ENCODE assay signal across 21 cellular contexts in genomic region chr18:57918601-57919000, GRCh38.
"Had no signal": no experiment of that assay in that cellular context is flagged by ENCODE, and none has a peak within 500 bp of the region (broad histone marks: within the 10 kb centered on the region; RNA-seq: fewer than 3 reads in every experiment).

No MANE protein-coding gene starts in this region.

- H3K4me1 ChIP-seq: right lobe of liver, tibial artery had no signal

- DNase-seq: activated CD4-positive, alpha-beta memory T cell treated with anti-CD3 and anti-CD28 coated beads for 36 hours; activated CD4-positive, alpha-beta T cell treated with anti-CD3 and anti-CD28 coated beads for 48 hours; activated effector memory CD4-positive, alpha-beta T cell treated with Interleukin-2 at 50 U/mL for 16 hours; activated naive CD4-positive, alpha-beta T cell treated with anti-CD3 and anti-CD28 coated beads, Interleukin-2, amount 10 ng/mL, durations not matched to agents 7 days and 5 days; activated naive CD8-positive, alpha-beta T cell treated with anti-CD3 and anti-CD28 coated beads, Interleukin-2, amount 50 U/mL, for 24 hours; activated T-cell treated with anti-CD3 and anti-CD28 coated beads, Interleukin-2, amount 50 U/mL, for 48 hours; caudate nucleus; effector CD4-positive, alpha-beta T cell; foreskin melanocyte; immature natural killer cell; kidney glomerular epithelial cell; left lung; naive thymus-derived CD4-positive, alpha-beta T cell; occipital lobe; right lobe of liver; stimulated activated CD4-positive, alpha-beta T cell treated with anti-CD3 and anti-CD28 coated beads, Interleukin-2, amount 100 ng/mL, for 24 hours; stimulated activated naive CD8-positive, alpha-beta T cell treated with anti-CD3 and anti-CD28 coated beads, Interleukin-15, amount 100 ng/mL, for 72 hours; tibial artery had no signal

- H3K27ac ChIP-seq: hepatocyte, left lung, right lobe of liver, skin epidermis, tibial artery had no signal

- H3K27me3 ChIP-seq: hepatocyte, left lung, right lobe of liver, tibial artery had no signal

- ATAC-seq: activated naive CD8-positive, alpha-beta T cell treated with anti-CD3 and anti-CD28 coated beads, Interleukin-2, amount 50 U/mL, for 24 hours; left lung; naive thymus-derived CD4-positive, alpha-beta T cell; right lobe of liver; stimulated activated effector memory CD8-positive, alpha-beta T cell treated with anti-CD3 and anti-CD28 coated beads, Interleukin-12 subunit alpha, Interleukin-12 subunit beta, amount 100 ng/mL, for 72 hours; stimulated activated naive CD8-positive, alpha-beta T cell treated with anti-CD3 and anti-CD28 coated beads, Interleukin-15, amount 100 ng/mL, for 72 hours had no signal

- H3K36me3 ChIP-seq: left lung, right lobe of liver, tibial artery had no signal

- H3K9me3 ChIP-seq: left lung, right lobe of liver, tibial artery had no signal

- H3K4me3 ChIP-seq: hepatocyte, left lung, right lobe of liver, skin epidermis, tibial artery had no signal
